ENCODE assay signal across 1 cellular context in the genomic region with DNA sequence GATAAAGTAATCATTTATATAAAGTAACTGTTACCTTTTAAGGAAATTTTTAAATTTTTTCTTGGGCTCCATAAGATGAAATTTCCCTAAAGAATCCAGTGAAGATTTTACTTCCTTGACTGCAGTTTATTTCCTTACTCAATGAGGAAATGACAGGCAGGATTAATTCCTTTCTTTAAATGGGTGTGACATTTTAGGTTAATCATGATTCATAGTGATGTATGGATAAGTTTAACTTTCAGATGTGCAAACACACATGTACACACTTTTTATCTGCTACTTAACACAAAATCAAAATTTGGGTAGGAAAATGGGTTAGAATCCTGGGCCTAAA.
TF ChIP-seq lines count a peak whose summit lies in the region.

No MANE protein-coding gene starts in this region.

TF ChIP-seq in GM12878, 131 proteins besides CTCF, POLR2A, EP300 and RAD21:
- TF ChIP-seq TCF3 (IDR thresholded peaks at IDR 0.05; ENCODE audit: borderline replicate concordance, insufficient read depth, low read depth, low read length): no peak
- TF ChIP-seq STAT1 (conservative IDR thresholded peaks at IDR 0.05): no peak
- no peak for TF ChIP-seq NRF1 (conservative IDR thresholded peaks at IDR 0.05; ENCODE audit: low read depth, low read length)
- no peak for TF ChIP-seq CREM (IDR thresholded peaks at IDR 0.05; ENCODE audit: low read depth)
- TF ChIP-seq BCL11A (IDR thresholded peaks at IDR 0.05; ENCODE audit: low read depth, low read length): no peak
- TF ChIP-seq, protein P1, sequence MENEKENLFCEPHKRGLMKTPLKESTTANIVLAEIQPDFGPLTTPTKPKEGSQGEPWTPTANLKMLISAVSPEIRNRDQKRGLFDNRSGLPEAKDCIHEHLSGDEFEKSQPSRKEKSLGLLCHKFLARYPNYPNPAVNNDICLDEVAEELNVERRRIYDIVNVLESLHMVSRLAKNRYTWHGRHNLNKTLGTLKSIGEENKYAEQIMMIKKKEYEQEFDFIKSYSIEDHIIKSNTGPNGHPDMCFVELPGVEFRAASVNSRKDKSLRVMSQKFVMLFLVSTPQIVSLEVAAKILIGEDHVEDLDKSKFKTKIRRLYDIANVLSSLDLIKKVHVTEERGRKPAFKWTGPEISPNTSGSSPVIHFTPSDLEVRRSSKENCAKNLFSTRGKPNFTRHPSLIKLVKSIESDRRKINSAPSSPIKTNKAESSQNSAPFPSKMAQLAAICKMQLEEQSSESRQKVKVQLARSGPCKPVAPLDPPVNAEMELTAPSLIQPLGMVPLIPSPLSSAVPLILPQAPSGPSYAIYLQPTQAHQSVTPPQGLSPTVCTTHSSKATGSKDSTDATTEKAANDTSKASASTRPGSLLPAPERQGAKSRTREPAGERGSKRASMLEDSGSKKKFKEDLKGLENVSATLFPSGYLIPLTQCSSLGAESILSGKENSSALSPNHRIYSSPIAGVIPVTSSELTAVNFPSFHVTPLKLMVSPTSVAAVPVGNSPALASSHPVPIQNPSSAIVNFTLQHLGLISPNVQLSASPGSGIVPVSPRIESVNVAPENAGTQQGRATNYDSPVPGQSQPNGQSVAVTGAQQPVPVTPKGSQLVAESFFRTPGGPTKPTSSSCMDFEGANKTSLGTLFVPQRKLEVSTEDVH (IDR thresholded peaks at IDR 0.05; ENCODE audit: low read depth, partially characterized antibody): no peak
- TF ChIP-seq, protein P2, sequence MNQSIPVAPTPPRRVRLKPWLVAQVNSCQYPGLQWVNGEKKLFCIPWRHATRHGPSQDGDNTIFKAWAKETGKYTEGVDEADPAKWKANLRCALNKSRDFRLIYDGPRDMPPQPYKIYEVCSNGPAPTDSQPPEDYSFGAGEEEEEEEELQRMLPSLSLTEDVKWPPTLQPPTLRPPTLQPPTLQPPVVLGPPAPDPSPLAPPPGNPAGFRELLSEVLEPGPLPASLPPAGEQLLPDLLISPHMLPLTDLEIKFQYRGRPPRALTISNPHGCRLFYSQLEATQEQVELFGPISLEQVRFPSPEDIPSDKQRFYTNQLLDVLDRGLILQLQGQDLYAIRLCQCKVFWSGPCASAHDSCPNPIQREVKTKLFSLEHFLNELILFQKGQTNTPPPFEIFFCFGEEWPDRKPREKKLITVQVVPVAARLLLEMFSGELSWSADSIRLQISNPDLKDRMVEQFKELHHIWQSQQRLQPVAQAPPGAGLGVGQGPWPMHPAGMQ (IDR thresholded peaks at IDR 0.05; ENCODE audit: borderline replicate concordance): no peak
- no peak for TF ChIP-seq NR2C1 (IDR thresholded peaks at IDR 0.05)
- TF ChIP-seq JUND (IDR thresholded peaks at IDR 0.05; ENCODE audit: low read depth, low read length): no peak
- no peak for TF ChIP-seq PAX8 (IDR thresholded peaks at IDR 0.05)
TF ChIP-seq in GM12878: peak in this region for 0.
